ENCODE assay signal across 24 cellular contexts in the genomic region with DNA sequence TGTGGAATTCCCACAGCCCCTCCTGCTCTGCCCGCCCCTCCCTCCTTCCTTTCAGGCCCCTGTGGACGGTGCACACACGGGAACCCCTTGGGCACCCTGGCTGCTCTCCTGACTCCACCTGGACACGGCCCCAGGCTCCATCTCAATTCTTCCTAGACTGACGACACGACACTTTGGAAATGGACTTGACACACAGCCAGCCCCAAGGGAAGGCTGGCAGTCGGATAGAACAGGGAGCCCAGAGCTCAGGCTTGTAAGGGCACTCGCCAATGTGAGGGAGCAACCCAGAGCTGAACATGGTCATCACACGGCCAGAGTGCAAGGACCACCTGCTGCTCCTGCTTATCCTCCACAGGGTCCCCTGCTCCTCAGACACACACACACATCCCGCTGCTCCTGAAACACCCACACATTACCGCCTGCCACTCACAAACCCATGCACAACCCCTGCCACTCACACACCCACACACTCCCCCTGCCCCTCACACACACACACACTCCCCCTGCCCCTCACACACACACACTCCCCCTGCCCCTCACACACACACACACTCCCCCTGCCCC.
"Had no signal": no experiment of that assay in that cellular context is flagged by ENCODE, and none has a peak within 500 bp of the region (broad histone marks: within the 10 kb centered on the region; RNA-seq: fewer than 3 reads in every experiment).

No MANE protein-coding gene starts in this region.

- H3K4me1 ChIP-seq: body of pancreas, esophagus muscularis mucosa, gastrocnemius medialis, psoas muscle, right atrium auricular region, tibial artery had no signal

- DNase-seq: activated CD4-positive, alpha-beta T cell treated with anti-CD3 and anti-CD28 coated beads, Interleukin-2, amount 10 ng/mL, durations not matched to agents 7 days and 5 days; activated CD8-positive, alpha-beta T cell treated with anti-CD3 and anti-CD28 coated beads for 36 hours; activated gamma-delta T cell; body of pancreas; dermis blood vessel endothelial cell; effector memory CD4-positive, alpha-beta T cell; gastrocnemius medialis; hypothalamus; left ventricle myocardium superior; mammary epithelial cell; natural killer cell; ovary; psoas muscle; stimulated activated CD4-positive, alpha-beta T cell treated with anti-CD3 and anti-CD28 coated beads, Interleukin-1b, Interleukin-23, amount 100 ng/mL, for 48 hours; stimulated activated naive CD8-positive, alpha-beta T cell treated with anti-CD3 and anti-CD28 coated beads, Interleukin-15, amount 100 ng/mL, for 72 hours; tibial artery had no signal

- H3K4me3 Mint-ChIP-seq: activated CD4-positive, alpha-beta T cell treated with anti-CD3 and anti-CD28 coated beads, Interleukin-2, amount 10 ng/mL, durations not matched to agents 7 days and 5 days; activated CD8-positive, alpha-beta T cell treated with anti-CD3 and anti-CD28 coated beads for 36 hours; activated naive CD4-positive, alpha-beta T cell treated with anti-CD3 and anti-CD28 coated beads, Interleukin-2, amount 50 U/mL, for 24 hours; activated T-helper 1 cell treated with anti-CD3 and anti-CD28 coated beads, Interleukin-12 subunit alpha, Interleukin-12 subunit beta, Interleukin-2, Interleukin-4 antibody, amounts not matched to agents 30 ng/mL and 10 ng/mL and 1 ng/mL, durations not matched to agents 14 hours and 24 hours and 36 hours; mesothelial cell of epicardium; natural killer cell; stimulated activated effector memory CD8-positive, alpha-beta T cell treated with anti-CD3 and anti-CD28 coated beads, Interleukin-12 subunit alpha, Interleukin-12 subunit beta, amount 100 ng/mL, for 72 hours; stimulated activated naive CD8-positive, alpha-beta T cell treated with anti-CD3 and anti-CD28 coated beads, Interleukin-15, amount 100 ng/mL, for 72 hours had no signal

- H3K36me3 ChIP-seq: esophagus muscularis mucosa, gastrocnemius medialis, neutrophil, ovary, right atrium auricular region, tibial artery had no signal

- H3K4me3 ChIP-seq: body of pancreas, esophagus muscularis mucosa, gastrocnemius medialis, ovary, psoas muscle, right atrium auricular region, tibial artery had no signal

- H3K27me3 ChIP-seq: ovary, right atrium auricular region had no signal

- H3K9me3 ChIP-seq: body of pancreas, esophagus muscularis mucosa, gastrocnemius medialis, neutrophil, ovary, psoas muscle, right atrium auricular region, tibial artery had no signal

- H3K27ac ChIP-seq: body of pancreas, esophagus muscularis mucosa, gastrocnemius medialis, neutrophil, ovary, psoas muscle, right atrium auricular region, tibial artery, VCaP had no signal

- H3K36me3 Mint-ChIP-seq: activated naive CD4-positive, alpha-beta T cell treated with anti-CD3 and anti-CD28 coated beads, Interleukin-2, amount 50 U/mL, for 24 hours; mesothelial cell of epicardium; natural killer cell; stimulated activated effector memory CD8-positive, alpha-beta T cell treated with anti-CD3 and anti-CD28 coated beads, Interleukin-12 subunit alpha, Interleukin-12 subunit beta, amount 100 ng/mL, for 72 hours had no signal

- H3K4me1 Mint-ChIP-seq: activated CD4-positive, alpha-beta T cell treated with anti-CD3 and anti-CD28 coated beads, Interleukin-2, amount 10 ng/mL, durations not matched to agents 7 days and 5 days; activated naive CD4-positive, alpha-beta T cell treated with anti-CD3 and anti-CD28 coated beads, Interleukin-2, amount 50 U/mL, for 24 hours; mesothelial cell of epicardium; natural killer cell; stimulated activated effector memory CD8-positive, alpha-beta T cell treated with anti-CD3 and anti-CD28 coated beads, Interleukin-12 subunit alpha, Interleukin-12 subunit beta, amount 100 ng/mL, for 72 hours; stimulated activated naive CD8-positive, alpha-beta T cell treated with anti-CD3 and anti-CD28 coated beads, Interleukin-15, amount 100 ng/mL, for 72 hours had no signal

- H3K9me3 Mint-ChIP-seq: activated CD4-positive, alpha-beta T cell treated with anti-CD3 and anti-CD28 coated beads, Interleukin-2, amount 10 ng/mL, durations not matched to agents 7 days and 5 days; activated CD8-positive, alpha-beta T cell treated with anti-CD3 and anti-CD28 coated beads for 36 hours; activated naive CD4-positive, alpha-beta T cell treated with anti-CD3 and anti-CD28 coated beads, Interleukin-2, amount 50 U/mL, for 24 hours; activated T-helper 1 cell treated with anti-CD3 and anti-CD28 coated beads, Interleukin-12 subunit alpha, Interleukin-12 subunit beta, Interleukin-2, Interleukin-4 antibody, amounts not matched to agents 30 ng/mL and 10 ng/mL and 1 ng/mL, durations not matched to agents 14 hours and 24 hours and 36 hours; mesothelial cell of epicardium; stimulated activated effector memory CD8-positive, alpha-beta T cell treated with anti-CD3 and anti-CD28 coated beads, Interleukin-12 subunit alpha, Interleukin-12 subunit beta, amount 100 ng/mL, for 72 hours had no signal

- H3K27ac Mint-ChIP-seq: activated CD4-positive, alpha-beta T cell treated with anti-CD3 and anti-CD28 coated beads, Interleukin-2, amount 10 ng/mL, durations not matched to agents 7 days and 5 days; activated CD8-positive, alpha-beta T cell treated with anti-CD3 and anti-CD28 coated beads for 36 hours; activated naive CD4-positive, alpha-beta T cell treated with anti-CD3 and anti-CD28 coated beads, Interleukin-2, amount 50 U/mL, for 24 hours; activated T-helper 1 cell treated with anti-CD3 and anti-CD28 coated beads, Interleukin-12 subunit alpha, Interleukin-12 subunit beta, Interleukin-2, Interleukin-4 antibody, amounts not matched to agents 30 ng/mL and 10 ng/mL and 1 ng/mL, durations not matched to agents 14 hours and 24 hours and 36 hours; mesothelial cell of epicardium; natural killer cell; stimulated activated effector memory CD8-positive, alpha-beta T cell treated with anti-CD3 and anti-CD28 coated beads, Interleukin-12 subunit alpha, Interleukin-12 subunit beta, amount 100 ng/mL, for 72 hours had no signal
